ENCODE assay signal across 14 cellular contexts in genomic region chr6:14655201-14655988, GRCh38.
DNase-seq lines count a peak whose midpoint lies in the region; ATAC-seq and TF ChIP-seq lines count a peak whose summit lies in the region.
"Had no signal": no experiment of that assay in that cellular context is flagged by ENCODE, and none has a peak within 500 bp of the region (broad histone marks: within the 10 kb centered on the region; RNA-seq: fewer than 3 reads in every experiment).

No MANE protein-coding gene starts in this region.

- ATAC-seq in Right ventricle myocardium superior (ENCODE audit: poor library complexity) (peak; percentile 36), esophagus mucosa (no peak)
- ATAC-seq: pancreas, SK-N-SH treated with all-trans-retinoic acid at 6 μM for 48 hours had no signal

- no peak overlapping the region for H3K4me3 ChIP-seq in right atrium auricular region
- no peak overlapping the region for H3K4me3 ChIP-seq in Peyer's patch
- H3K4me3 ChIP-seq in thymus (ENCODE audit: low read length), result no peak overlapping the region
- H3K4me3 ChIP-seq in testis, result no peak overlapping the region
- H3K4me3 ChIP-seq: pancreas had no signal

- TF ChIP-seq POLR2A in Peyer's patch (IDR thresholded peaks at IDR 0.05) (no peak), testis (IDR thresholded peaks at IDR 0.05) (no peak)

- H3K4me1 ChIP-seq in right atrium auricular region, result peaks cover 0 to 17% of the 10 kb centered on the region in 2 donors
- H3K4me1 ChIP-seq in Peyer's patch, result peaks cover 0 to 21% (median 5%) of the 10 kb centered on the region in 4 donors
- peaks cover 39% of the 10 kb centered on the region for H3K4me1 ChIP-seq in thymus (ENCODE audit: control insufficient read depth, insufficient read depth, low read length)
- H3K4me1 ChIP-seq in testis, result no peaks in the 10 kb centered on the region
- H3K4me1 ChIP-seq: pancreas had no signal

- DNase-seq in Right ventricle myocardium superior, result no peak
- DNase-seq in right atrium auricular region (ENCODE audit: low spot score), result no peak
- DNase-seq in Peyer's patch, result no peak
- DNase-seq in fibroblast of peridontal ligament (ENCODE audit: extremely low read depth), result peak; percentile 9
- no peak for DNase-seq in NCI-H1105 treated with DMSO at 0.1 percent for 48 hours (lab: John Stamatoyannopoulos, UW)
- no peak for DNase-seq in testis
- DNase-seq: EL; HCEC 1CT; NCI-H774; pancreas; stimulated activated CD8-positive, alpha-beta memory T cell treated with anti-CD3 and anti-CD28 coated beads, Interleukin-4, amount 100 ng/mL, for 48 hours had no signal

- WGBS in thymus, result 91% methylated on average over 15 of the region's 15 CpGs
- 62 to 64% methylated on average over 15 of the region's 15 CpGs for WGBS in testis, 2 donors

- intact Hi-C loops in Right ventricle myocardium superior (cut with DNase I), result no loop called here
- intact Hi-C loops in testis (cut with DNase I; ENCODE audit: low total_unique reads), result no loop called here

- H3K27me3 ChIP-seq in right atrium auricular region (no peaks in the 10 kb centered on the region), Peyer's patch (no peaks in the 10 kb centered on the region), thymus (ENCODE audit: control insufficient read depth, insufficient read depth) (no peaks in the 10 kb centered on the region), testis (no peaks in the 10 kb centered on the region)
- H3K27me3 ChIP-seq: pancreas had no signal

- H3K9me3 ChIP-seq in right atrium auricular region (no peaks in the 10 kb centered on the region), Peyer's patch (no peaks in the 10 kb centered on the region), thymus (ENCODE audit: control insufficient read depth) (no peaks in the 10 kb centered on the region), testis (no peaks in the 10 kb centered on the region)
- H3K9me3 ChIP-seq: pancreas had no signal

- H3K27ac ChIP-seq in right atrium auricular region (peak overlapping the region in 1 of 2 donors; percentile 41), Peyer's patch (peak overlapping the region; percentile 7 to 65 (median 11)), thymus (ENCODE audit: low read depth) (peak overlapping the region; percentile 36), testis (no peak overlapping the region)
- H3K27ac ChIP-seq: pancreas had no signal

- H3K36me3 ChIP-seq in right atrium auricular region (no peaks in the 10 kb centered on the region), Peyer's patch (no peaks in the 10 kb centered on the region), thymus (ENCODE audit: control insufficient read depth, insufficient read depth) (no peaks in the 10 kb centered on the region), testis (ENCODE audit: low read depth, missing control alignments) (no peaks in the 10 kb centered on the region)
- H3K36me3 ChIP-seq: pancreas had no signal

- TF ChIP-seq CTCF in right atrium auricular region (IDR thresholded peaks at IDR 0.05) (no peak), Peyer's patch (IDR thresholded peaks at IDR 0.05) (no peak), testis (IDR thresholded peaks at IDR 0.05) (no peak)

Comparison
In these comparisons a context has a peak if more than half of its experiments do, and no peak if none do; other contexts are left out.
1. H3K27ac ChIP-seq: peak in Peyer's patch (4 of 4) and thymus (single experiment); none in testis (0 of 2).